In genomic region chr7:36366649-36367560, GRCh38 we compare ENCODE assay signal across 1 cellular context.
A peak's percentile ranks its signal among the peaks of the same experiment; 100 is the strongest.
TF ChIP-seq lines count a peak whose summit lies in the region.

No MANE protein-coding gene starts in this region.

TF ChIP-seq in neural cell, 6 proteins besides CTCF, POLR2A, EP300 and RAD21 (continued from another document):
- TF ChIP-seq SMC3 (conservative IDR thresholded peaks at IDR 0.05; ENCODE audit: poor library complexity), result peak; percentile 58
